8 cellular contexts compared by ENCODE assay signal in genomic region chr11:130403301-130403804, GRCh38. TPM values are rescaled to one million over a fixed set of nuclear protein-coding genes. Genes with fewer than 3 reads are reported as not detected.
DNase-seq lines count a peak whose midpoint lies in the region; ATAC-seq and TF ChIP-seq lines count a peak whose summit lies in the region.

No MANE protein-coding gene starts in this region.

- H3K36me3 ChIP-seq in left ventricle myocardium inferior: no peaks in the 10 kb centered on the region

- ATAC-seq in HG03342 (IDR thresholded peaks at IDR 0.05; ENCODE audit: unreplicated experiment) (no peak), GM19023 (IDR thresholded peaks at IDR 0.05; ENCODE audit: unreplicated experiment) (no peak)

- peaks cover 39% of the 10 kb centered on the region for H3K4me1 ChIP-seq in left ventricle myocardium inferior

- DNase-seq in ELF-1 (ENCODE audit: low read depth, low spot score) (peak; percentile 73), amygdala (lab: John Stamatoyannopoulos, UW) (peak in 43 of 56 donors; percentile 12 to 82 (median 51)), left ventricle myocardium inferior (peak; percentile 53), putamen (ENCODE audit: low spot score) (peak; percentile 75), NCI-H1048 (lab: John Stamatoyannopoulos, UW) (no peak), NCI-H1092 treated with DMSO at 0.1 percent for 48 hours (lab: John Stamatoyannopoulos, UW) (no peak)

- peak overlapping the region; percentile 58 for H3K27ac ChIP-seq in left ventricle myocardium inferior (replicated peaks)

- TF ChIP-seq CTCF in left ventricle myocardium inferior (IDR thresholded peaks at IDR 0.05; ENCODE audit: borderline replicate concordance): no peak

- H3K27me3 ChIP-seq in left ventricle myocardium inferior (ENCODE audit: low read depth): peaks cover 4% of the 10 kb centered on the region

- no peak overlapping the region for H3K4me3 ChIP-seq in left ventricle myocardium inferior

- intact Hi-C loops in left ventricle myocardium inferior (cut with micrococcal nuclease): no loop called here

- no peaks in the 10 kb centered on the region for H3K9me3 ChIP-seq in left ventricle myocardium inferior (replicated peaks)

RNA-seq across cellular contexts. Expression of gene ADAMTS8, which starts 25.1 kb away (rescaled TPM):
- total RNA-seq in left ventricle myocardium inferior: 0.85 TPM

RNA-seq across cellular contexts. Expression of gene ADAMTS15, which starts 45.1 kb away (rescaled TPM):
- 22.9 TPM for total RNA-seq in left ventricle myocardium inferior

Comparison
In these comparisons a context has a peak if more than half of its experiments do, and no peak if none do; other contexts are left out.
1. DNase-seq: peak in ELF-1 (single experiment), amygdala (43 of 56), left ventricle myocardium inferior (single experiment) and putamen (single experiment); none in NCI-H1048 (single experiment) and NCI-H1092 treated with DMSO at 0.1 percent for 48 hours (single experiment).